1 cellular context compared by ENCODE assay signal in genomic region chr9:130451509-130452388, GRCh38.
TF ChIP-seq lines count a peak whose summit lies in the region.

No MANE protein-coding gene starts in this region.

TF ChIP-seq in HEK293, 187 proteins besides CTCF, POLR2A, EP300 and RAD21 (continued from another document):
- no peak for TF ChIP-seq ZNF18 (tag by site-specific recombination; IDR thresholded peaks at IDR 0.05)
- TF ChIP-seq TRIM28 (IDR thresholded peaks at IDR 0.05; ENCODE audit: borderline replicate concordance, low read length) = no peak
- no peak for TF ChIP-seq ZNF362 (tag by site-specific recombination; IDR thresholded peaks at IDR 0.05)
- no peak for TF ChIP-seq ZNF274 (IDR thresholded peaks at IDR 0.05; ENCODE audit: low read length)
- TF ChIP-seq ZNF274 (tag by site-specific recombination; IDR thresholded peaks at IDR 0.05; ENCODE audit: borderline replicate concordance) = no peak
- no peak for TF ChIP-seq PRDM4 (tag by site-specific recombination; IDR thresholded peaks at IDR 0.05)
- peak; percentile 87 for TF ChIP-seq ZBTB17 (tag by site-specific recombination; IDR thresholded peaks at IDR 0.05)
- TF ChIP-seq ZNF704 (tag by site-specific recombination; IDR thresholded peaks at IDR 0.05) = no peak
- TF ChIP-seq ZNF518A (tag by site-specific recombination; conservative IDR thresholded peaks at IDR 0.05; ENCODE audit: low read depth) = no peak
- no peak for TF ChIP-seq ZNF248 (tag by site-specific recombination; IDR thresholded peaks at IDR 0.05)
- no peak for TF ChIP-seq ZNF423 (tag by site-specific recombination; IDR thresholded peaks at IDR 0.05)
- no peak for TF ChIP-seq ZNF529 (tag by site-specific recombination; IDR thresholded peaks at IDR 0.05; ENCODE audit: insufficient replicate concordance)
- no peak for TF ChIP-seq ZNF280D (tag by site-specific recombination; IDR thresholded peaks at IDR 0.05)
- no peak for TF ChIP-seq ZNF280C (tag by site-specific recombination; IDR thresholded peaks at IDR 0.05)
- TF ChIP-seq ZBTB8A (tag by site-specific recombination; IDR thresholded peaks at IDR 0.05) = peak; percentile 47
- TF ChIP-seq ZNF513 (tag by site-specific recombination; IDR thresholded peaks at IDR 0.05) = no peak
- no peak; the same call in 1 of the 2 replicates for TF ChIP-seq ZNF707 (tag by site-specific recombination; IDR thresholded peaks at IDR 0.05)
- TF ChIP-seq ZNF175 (tag by site-specific recombination; IDR thresholded peaks at IDR 0.05) = no peak
- no peak for TF ChIP-seq ZNF521 (tag by site-specific recombination; IDR thresholded peaks at IDR 0.05)
- 0 out of 2 replicates have a peak, but pooled peaks have one; percentile 13 for TF ChIP-seq ZNF843 (tag by site-specific recombination; IDR thresholded peaks at IDR 0.05)
